Comparison of ENCODE assay signal across 22 cellular contexts in the genomic region with DNA sequence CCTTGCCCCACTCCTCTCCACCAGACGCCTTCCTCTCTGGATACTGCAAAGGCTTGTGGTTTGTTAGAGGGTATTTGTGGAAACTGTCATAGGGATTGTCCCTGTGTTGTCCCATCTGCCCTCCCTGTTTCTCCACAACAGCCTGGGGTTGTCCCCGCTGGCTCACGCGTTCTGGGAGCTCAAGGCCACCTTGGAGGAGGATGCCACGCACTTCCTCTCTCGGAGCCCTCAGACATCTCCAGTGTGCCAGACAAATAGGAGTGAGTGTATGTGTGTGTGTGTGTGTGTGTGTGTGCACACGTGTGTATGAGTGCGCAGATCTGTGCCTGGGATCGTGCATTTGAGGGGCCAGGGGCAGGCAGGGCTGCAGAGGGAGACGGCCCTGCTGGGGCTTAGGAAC. TPM values are rescaled to one million over a fixed set of nuclear protein-coding genes. Genes with fewer than 3 reads are reported as not detected.
"Had no signal": no experiment of that assay in that cellular context is flagged by ENCODE, and none has a peak within 500 bp of the region (broad histone marks: within the 10 kb centered on the region; RNA-seq: fewer than 3 reads in every experiment).

No MANE protein-coding gene starts in this region.

- H3K27me3 ChIP-seq: body of pancreas, ovary, transverse colon, vagina had no signal

- ATAC-seq: activated naive CD4-positive, alpha-beta T cell treated with anti-CD3 and anti-CD28 coated beads, Interleukin-2, amount 50 U/mL, for 72 hours; body of pancreas; left ventricle myocardium superior; psoas muscle; right cardiac atrium; stimulated activated naive CD8-positive, alpha-beta T cell treated with anti-CD3 and anti-CD28 coated beads, Interleukin-15, Interleukin-2, amounts not matched to agents 100 U/mL and 50 U/mL, for 24 hours; T-cell had no signal

- H3K27ac Mint-ChIP-seq: activated naive CD4-positive, alpha-beta T cell treated with anti-CD3 and anti-CD28 coated beads, Interleukin-2, amount 50 U/mL, for 72 hours; T-cell had no signal

- H3K36me3 ChIP-seq: ovary had no signal

- H3K27me3 Mint-ChIP-seq: activated B cell treated with CpG ODN at 0.5 μM for 24 hours, T-cell had no signal

- H3K4me3 Mint-ChIP-seq: activated B cell treated with CpG ODN at 0.5 μM for 24 hours had no signal

- H3K4me1 ChIP-seq: psoas muscle had no signal

- H3K9me3 Mint-ChIP-seq: activated B cell treated with CpG ODN at 0.5 μM for 24 hours; activated naive CD4-positive, alpha-beta T cell treated with anti-CD3 and anti-CD28 coated beads, Interleukin-2, amount 50 U/mL, for 72 hours; T-cell had no signal

- H3K27ac ChIP-seq: body of pancreas, ovary, psoas muscle, transverse colon, vagina had no signal

- H3K4me3 ChIP-seq: body of pancreas, ovary, psoas muscle, transverse colon, vagina had no signal

- H3K9me3 ChIP-seq: body of pancreas, ovary, psoas muscle, transverse colon, vagina had no signal

- DNase-seq: activated B cell treated with CpG ODN at 0.5 μM for 24 hours; activated CD4-positive, alpha-beta T cell treated with anti-CD3 and anti-CD28 coated beads for 4 hours; activated CD8-positive, alpha-beta memory T cell treated with anti-CD3 and anti-CD28 coated beads, Interleukin-2, amount 50 U/mL, for 4 hours; activated gamma-delta T cell; activated T-cell treated with anti-CD3 and anti-CD28 coated beads, Interleukin-2, amount 50 U/mL, for 48 hours; body of pancreas; caudate nucleus; erythroblast; foreskin melanocyte; left ventricle myocardium superior; ovary; psoas muscle; right cardiac atrium; stimulated activated CD4-positive, alpha-beta T cell treated with anti-CD3 and anti-CD28 coated beads, Interleukin-2, amount 100 ng/mL, for 24 hours; stimulated activated naive CD8-positive, alpha-beta T cell treated with anti-CD3 and anti-CD28 coated beads, Interleukin-15, Interleukin-2, amounts not matched to agents 100 U/mL and 50 U/mL, for 24 hours; T-cell; T-helper 9 cell; transverse colon had no signal

RNA-seq across cellular contexts. Expression of gene IL19, which starts 37.6 kb away (rescaled TPM):
- total RNA-seq: activated B cell treated with CpG ODN at 0.5 μM for 24 hours; activated naive CD4-positive, alpha-beta T cell treated with anti-CD3 and anti-CD28 coated beads, Interleukin-2, amount 50 U/mL, for 72 hours; body of pancreas; kidney epithelial cell; left ventricle myocardium superior; ovary; psoas muscle; right cardiac atrium; skeletal muscle tissue; T-cell; transverse colon; vagina had no signal
- polyA plus RNA-seq: ovary, psoas muscle, right cardiac atrium had no signal

RNA-seq across cellular contexts. Expression of gene IL10, which starts 39.3 kb away (rescaled TPM):
- total RNA-seq: kidney epithelial cell had no signal
